1 cellular context compared by ENCODE assay signal in genomic region chr12:108337235-108338223, GRCh38.
TF ChIP-seq lines count a peak whose summit lies in the region.

No MANE protein-coding gene starts in this region.

TF ChIP-seq in K562, 482 proteins besides CTCF, POLR2A, EP300 and RAD21 (continued from another document and continues in another):
- TF ChIP-seq MGA (IDR thresholded peaks at IDR 0.05): no peak
- TF ChIP-seq ZNF263 (CRISPR knock-in tag; IDR thresholded peaks at IDR 0.05; ENCODE audit: borderline replicate concordance): no peak
- TF ChIP-seq HDAC1 (IDR thresholded peaks at IDR 0.05): peak in 1 of 2 experiments; percentile 70; a peak in 2 of 4 replicates
- no peak for TF ChIP-seq CLOCK (CRISPR knock-in tag; IDR thresholded peaks at IDR 0.05; ENCODE audit: borderline replicate concordance)
- TF ChIP-seq LARP7 (IDR thresholded peaks at IDR 0.05): no peak
- no peak for TF ChIP-seq XRCC3 (IDR thresholded peaks at IDR 0.05)
- TF ChIP-seq MCM7 (IDR thresholded peaks at IDR 0.05): no peak
- no peak for TF ChIP-seq SNRNP70 (optimal IDR thresholded peaks at IDR 0.05; ENCODE audit: low read depth, low read length)
- no peak for TF ChIP-seq ZNF395 (CRISPR knock-in tag; IDR thresholded peaks at IDR 0.05)
- TF ChIP-seq MCM3 (IDR thresholded peaks at IDR 0.05): no peak
- TF ChIP-seq CBFA2T2 (conservative IDR thresholded peaks at IDR 0.05): peak; percentile 94
- no peak for TF ChIP-seq MEIS2 (IDR thresholded peaks at IDR 0.05; ENCODE audit: partially characterized antibody)
- TF ChIP-seq CBFB (CRISPR knock-in tag; IDR thresholded peaks at IDR 0.05): no peak
- peak in 1 of 2 experiments; percentile 59 for TF ChIP-seq NCOA2 (IDR thresholded peaks at IDR 0.05; ENCODE audit: partially characterized antibody in 2 of 2)
- no peak for TF ChIP-seq POLR3G (IDR thresholded peaks at IDR 0.05; ENCODE audit: extremely low read depth, insufficient read length, insufficient replicate concordance)
- peak; percentile 88 for TF ChIP-seq STAT5A (IDR thresholded peaks at IDR 0.05; ENCODE audit: borderline replicate concordance, low read length)
- TF ChIP-seq KLF16 (IDR thresholded peaks at IDR 0.05): peak; percentile 60; the same call in 1 of the 2 replicates
- peak; percentile 61 for TF ChIP-seq HDAC3 (IDR thresholded peaks at IDR 0.05; ENCODE audit: borderline replicate concordance, partially characterized antibody)
- no peak for TF ChIP-seq E2F8 (IDR thresholded peaks at IDR 0.05; ENCODE audit: low read depth, partially characterized antibody)
- TF ChIP-seq ZFP1 (CRISPR knock-in tag; IDR thresholded peaks at IDR 0.05): no peak
- no peak for TF ChIP-seq SMAD1 (IDR thresholded peaks at IDR 0.05; ENCODE audit: low read depth, low read length, partially characterized antibody)
- TF ChIP-seq EGR1 (conservative IDR thresholded peaks at IDR 0.05): no peak; the same call in 1 of the 2 replicates
- TF ChIP-seq MTA2 (IDR thresholded peaks at IDR 0.05; ENCODE audit: low read depth): peak; percentile 83
- TF ChIP-seq FOS (IDR thresholded peaks at IDR 0.05; ENCODE audit: extremely low read depth, insufficient read length): no peak
- no peak for TF ChIP-seq GTF2F1 (IDR thresholded peaks at IDR 0.05; ENCODE audit: low read depth, low read length)
- no peak for TF ChIP-seq NFATC3 (IDR thresholded peaks at IDR 0.05)
- no peak for TF ChIP-seq ZNF57 (CRISPR knock-in tag; IDR thresholded peaks at IDR 0.05)
- TF ChIP-seq SRF (CRISPR knock-in tag; IDR thresholded peaks at IDR 0.05): no peak
- TF ChIP-seq CEBPB (tag; IDR thresholded peaks at IDR 0.05): no peak
- TF ChIP-seq HOMEZ (CRISPR knock-in tag; IDR thresholded peaks at IDR 0.05): no peak
- no peak for TF ChIP-seq PCBP1 (IDR thresholded peaks at IDR 0.05; ENCODE audit: low read depth, low read length, poor library complexity, severe bottlenecking)
- TF ChIP-seq ETV5 (CRISPR knock-in tag; IDR thresholded peaks at IDR 0.05; ENCODE audit: low read depth): no peak; the same call in 1 of the 2 replicates
- no peak for TF ChIP-seq CREB5 (CRISPR knock-in tag; IDR thresholded peaks at IDR 0.05)
- TF ChIP-seq THRAP3 (IDR thresholded peaks at IDR 0.05; ENCODE audit: borderline replicate concordance): no peak
- no peak for TF ChIP-seq ZNF121 (CRISPR knock-in tag; conservative IDR thresholded peaks at IDR 0.05)
- no peak for TF ChIP-seq ZNF23 (CRISPR knock-in tag; IDR thresholded peaks at IDR 0.05)
- TF ChIP-seq NRF1 (conservative IDR thresholded peaks at IDR 0.05 in 1 of 2, IDR thresholded peaks at IDR 0.05 in 1 of 2): 0 out of 4 replicates have a peak, but pooled peaks of 1 of the 2 experiments have one; percentile 9
- TF ChIP-seq SRSF3 (IDR thresholded peaks at IDR 0.05; ENCODE audit: insufficient read depth, low read length): no peak
- TF ChIP-seq ZNF24 (IDR thresholded peaks at IDR 0.05): peak; percentile 32; the same call in 1 of the 2 replicates
- 0 out of 2 replicates have a peak, but pooled peaks have one; percentile 14 for TF ChIP-seq ZNF384 (IDR thresholded peaks at IDR 0.05; ENCODE audit: low read depth, low read length)
- no peak for TF ChIP-seq BACH1 (tag; IDR thresholded peaks at IDR 0.05)
- TF ChIP-seq CBX1 (IDR thresholded peaks at IDR 0.05; ENCODE audit: low read depth): no peak
- TF ChIP-seq ZNF3 (CRISPR knock-in tag; IDR thresholded peaks at IDR 0.05): no peak
- no peak for TF ChIP-seq PCBP2 (IDR thresholded peaks at IDR 0.05; ENCODE audit: low read depth, low read length, poor library complexity, severe bottlenecking)
- TF ChIP-seq ATF7 (IDR thresholded peaks at IDR 0.05): 0 out of 2 replicates have a peak, but pooled peaks have one; percentile 40
